20 cellular contexts compared by ENCODE assay signal in the genomic region with DNA sequence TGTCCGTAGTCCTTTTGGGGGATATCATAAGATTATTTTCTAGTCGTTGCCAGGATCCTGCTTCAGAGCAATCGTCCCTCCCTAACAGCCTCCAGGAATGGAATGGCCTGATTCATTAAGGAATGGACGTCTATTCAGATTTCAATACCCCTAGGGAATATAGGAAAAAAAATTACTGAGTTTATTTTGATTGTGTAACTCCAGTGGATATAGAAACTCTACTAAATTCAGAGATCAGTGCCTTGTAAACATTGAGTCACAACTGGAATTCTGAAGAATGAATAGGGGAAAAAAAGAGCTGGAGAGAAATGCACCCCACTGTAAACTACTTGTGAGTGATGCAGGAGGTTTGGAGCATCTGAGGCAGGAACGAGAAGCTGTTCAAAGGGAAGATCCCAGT.
DNase-seq lines count a peak whose midpoint lies in the region; ATAC-seq and TF ChIP-seq lines count a peak whose summit lies in the region.
"Had no signal": no experiment of that assay in that cellular context is flagged by ENCODE, and none has a peak within 500 bp of the region (broad histone marks: within the 10 kb centered on the region; RNA-seq: fewer than 3 reads in every experiment).

No MANE protein-coding gene starts in this region.

- dilution Hi-C loops in IMR-90 (cut with HindIII; ENCODE audit: low sequenced_read_pairs, unreplicated experiment), result no loop called here

- H3K4me2 ChIP-seq in IMR-90 (ENCODE audit: low read depth, low read length), result no peak overlapping the region

- H3K4me3 ChIP-seq in ACC112 (ENCODE audit: low read depth, low read length) (peak overlapping the region; percentile 46), IMR-90 (ENCODE audit: insufficient read depth, low read depth, low read length) (no peak overlapping the region), foreskin fibroblast (ENCODE audit: low read depth in 1 of 2, low read length in 2 of 2) (no peak overlapping the region), aorta (ENCODE audit: low read length in 2 of 2) (no peak overlapping the region), upper lobe of left lung (no peak overlapping the region)
- H3K4me3 ChIP-seq: coronary artery, suprapubic skin had no signal

- CTCF ChIA-PET in IMR-90 (lab: Yijun Ruan, JAX), result no interaction called here

- H3K27ac ChIP-seq in ACC112 (ENCODE audit: low read depth, low read length) (peak overlapping the region; percentile 50), IMR-90 (ENCODE audit: insufficient read depth, low read length) (no peak overlapping the region), aorta (ENCODE audit: low read depth in 1 of 2, low read length in 2 of 2) (no peak overlapping the region), upper lobe of left lung (no peak overlapping the region)
- H3K27ac ChIP-seq: coronary artery, suprapubic skin had no signal

- no peak overlapping the region for H4K91ac ChIP-seq in IMR-90 (ENCODE audit: insufficient read depth, low read depth, low read length)

- no peak overlapping the region for H3K18ac ChIP-seq in IMR-90 (ENCODE audit: low read depth, low read length)

- POLR2A ChIA-PET in IMR-90 (lab: Charles Lee; ENCODE audit: unreplicated experiment), result no interaction called here

- no peak overlapping the region for H3K9ac ChIP-seq in IMR-90 (ENCODE audit: low read depth, low read length)

- no peaks in the 10 kb centered on the region for H3K9me1 ChIP-seq in IMR-90 (ENCODE audit: insufficient read depth, low read length)

- H3K4me1 ChIP-seq in ACC112 (ENCODE audit: control insufficient read depth, insufficient read depth, low read length, unreplicated experiment) (peaks cover 11% of the 10 kb centered on the region), IMR-90 (ENCODE audit: control insufficient read depth, insufficient read depth, low read length) (no peaks in the 10 kb centered on the region), aorta (ENCODE audit: control insufficient read depth in 1 of 2, insufficient read depth in 2 of 2, low read length in 2 of 2) (no peaks in the 10 kb centered on the region), upper lobe of left lung (no peaks in the 10 kb centered on the region)
- H3K4me1 ChIP-seq: suprapubic skin had no signal

- no peak overlapping the region for H2AK5ac ChIP-seq in IMR-90 (ENCODE audit: low read depth, low read length)

- H3K14ac ChIP-seq in IMR-90 (replicated peaks; ENCODE audit: low read depth, low read length), result no peak overlapping the region

- no peaks in the 10 kb centered on the region for H4K20me1 ChIP-seq in IMR-90 (ENCODE audit: insufficient read depth, low read length)

- no peak overlapping the region for H2AK9ac ChIP-seq in IMR-90 (replicated peaks; ENCODE audit: low read depth, low read length, poor library complexity)

- H2BK20ac ChIP-seq in IMR-90 (ENCODE audit: low read depth, low read length), result no peak overlapping the region

- ATAC-seq in IMR-90 (ENCODE audit: low read depth), result peak; percentile 79
- no peak for ATAC-seq in aorta (ENCODE audit: low FRiP score)
- no peak for ATAC-seq in upper lobe of left lung (ENCODE audit: low FRiP score in 2 of 2)
- ATAC-seq in HG03521 (IDR thresholded peaks at IDR 0.05; ENCODE audit: unreplicated experiment), result no peak
- ATAC-seq: left lobe of liver had no signal

- H3K36me3 ChIP-seq in ACC112 (ENCODE audit: insufficient read depth, low read length) (no peaks in the 10 kb centered on the region), IMR-90 (ENCODE audit: control insufficient read depth, insufficient read depth, low read length) (no peaks in the 10 kb centered on the region), aorta (ENCODE audit: control insufficient read depth in 1 of 2, insufficient read depth in 2 of 2, low read length in 1 of 2) (no peaks in the 10 kb centered on the region), upper lobe of left lung (no peaks in the 10 kb centered on the region)
- H3K36me3 ChIP-seq: suprapubic skin had no signal

- no peak overlapping the region for H3K56ac ChIP-seq in IMR-90 (ENCODE audit: extremely low read depth, insufficient read depth, low read length)

- no peak overlapping the region for H4K5ac ChIP-seq in IMR-90 (ENCODE audit: low read depth, low read length)

- no peak overlapping the region for H3K23ac ChIP-seq in IMR-90 (ENCODE audit: low read depth, low read length)

- BruUV-seq in IMR-90 (replicated peaks; lab: Mats Ljungman, UMichigan), result no TSS peak

- H4K8ac ChIP-seq in IMR-90 (ENCODE audit: low read depth in 2 of 2, low read length in 2 of 2), result no peak overlapping the region

- intact Hi-C loops in IMR-90 (cut with micrococcal nuclease) (no loop called here), aorta (cut with DNase I) (no loop called here)

- H2BK15ac ChIP-seq in IMR-90 (ENCODE audit: low read depth, low read length), result no peak overlapping the region

- no peak for TF ChIP-seq CTCF in IMR-90 (conservative IDR thresholded peaks at IDR 0.05; ENCODE audit: low read depth, low read length)
- TF ChIP-seq CTCF in foreskin fibroblast (IDR thresholded peaks at IDR 0.05; ENCODE audit: low read depth, low read length), result no peak
- no peak for TF ChIP-seq CTCF in upper lobe of left lung (IDR thresholded peaks at IDR 0.05)

- DNase-seq in IMR-90 (no peak), brain pericyte (ENCODE audit: low read depth, low spot score) (peak; percentile 33), foreskin fibroblast (peak; percentile 47 to 68), aorta (no peak), AG08396 (ENCODE audit: low spot score) (no peak), upper lobe of left lung (no peak)
- DNase-seq: activated T-cell treated with anti-CD3 and anti-CD28 coated beads for 4 hours; amygdala; CD4-positive, alpha-beta memory T cell; DMS79 treated with DMSO at 0.1 percent for 48 hours; Karpas-422; NCI-H1105; NCI-H2081 treated with DMSO at 0.1 percent for 48 hours; NCI-H526; SHP77 had no signal

- H3K4ac ChIP-seq in IMR-90 (ENCODE audit: low read depth, low read length), result no peak overlapping the region

- no CpG with 5 or more reads among the region's 5 CpGs for WGBS in IMR-90 (ENCODE audit: extremely low coverage in 2 of 2, insufficient read length in 1 of 2), 2 experiments
- WGBS in aorta, 2 donors, result 13 to 16% methylated on average over 5 of the region's 5 CpGs
- 66 to 73% methylated on average over 5 of the region's 5 CpGs for WGBS in upper lobe of left lung, 2 donors

- H3K9me3 ChIP-seq in IMR-90 (ENCODE audit: control insufficient read depth, insufficient read depth, low read length) (no peaks in the 10 kb centered on the region; the same call in 1 of the 2 replicates), aorta (ENCODE audit: control insufficient read depth, low read length) (no peaks in the 10 kb centered on the region), upper lobe of left lung (no peaks in the 10 kb centered on the region)
- H3K9me3 ChIP-seq: suprapubic skin had no signal

- no peaks in the 10 kb centered on the region for H3K79me2 ChIP-seq in ACC112 (ENCODE audit: control insufficient read depth, insufficient read depth, low read length, unreplicated experiment)

- H2AFZ ChIP-seq in ACC112 (ENCODE audit: low read length, unreplicated experiment) (peak overlapping the region; percentile 24), IMR-90 (replicated peaks; ENCODE audit: low read length, poor library complexity) (no peak overlapping the region)

- H3K27me3 ChIP-seq in ACC112 (ENCODE audit: insufficient read depth, low read length), result no peaks in the 10 kb centered on the region
- H3K27me3 ChIP-seq in IMR-90 (ENCODE audit: control insufficient read depth, insufficient read depth, low read length), result no peaks in the 10 kb centered on the region
- H3K27me3 ChIP-seq in aorta (ENCODE audit: control insufficient read depth in 1 of 2, insufficient read depth in 2 of 2, low read length in 1 of 2), result no peaks in the 10 kb centered on the region
- no peaks in the 10 kb centered on the region for H3K27me3 ChIP-seq in upper lobe of left lung
- H3K27me3 ChIP-seq: suprapubic skin had no signal

- H2BK120ac ChIP-seq in IMR-90 (ENCODE audit: low read depth, low read length), result no peak overlapping the region

- no peak overlapping the region for H2BK5ac ChIP-seq in IMR-90 (ENCODE audit: low read depth, low read length, poor library complexity, severe bottlenecking)

- no peak for TF ChIP-seq POLR2A in IMR-90 (IDR thresholded peaks at IDR 0.05; ENCODE audit: low read depth, low read length)
- no peak for TF ChIP-seq POLR2A in upper lobe of left lung (IDR thresholded peaks at IDR 0.05)

- in situ Hi-C loops in IMR-90 (cut with MboI; ENCODE audit: low sequenced_read_pairs), result no loop called here

- TF ChIP-seq EP300 in upper lobe of left lung (IDR thresholded peaks at IDR 0.05), result no peak

- H3K79me1 ChIP-seq in IMR-90 (ENCODE audit: low read depth in 1 of 2, low read length in 2 of 2), result no peaks in the 10 kb centered on the region

- no peak for TF ChIP-seq RAD21 in IMR-90 (IDR thresholded peaks at IDR 0.05; ENCODE audit: low read length)

TF ChIP-seq in IMR-90, 13 proteins besides CTCF, POLR2A, EP300 and RAD21:
- TF ChIP-seq MAZ (IDR thresholded peaks at IDR 0.05; ENCODE audit: borderline replicate concordance, low read depth, low read length), result no peak
- no peak for TF ChIP-seq MAFK (IDR thresholded peaks at IDR 0.05; ENCODE audit: low read depth, low read length)
TF ChIP-seq in IMR-90: peak in this region for 0.

Comparison
In these comparisons a context has a peak if more than half of its experiments do, and no peak if none do; other contexts are left out.
1. DNase-seq: peak in brain pericyte (single experiment) and foreskin fibroblast (2 of 2); none in IMR-90 (single experiment), aorta (0 of 2), AG08396 (single experiment) and upper lobe of left lung (0 of 2).